In genomic region chr17:42561908-42562844, GRCh38 we compare ENCODE assay signal across 8 cellular contexts. TPM values are rescaled to one million over a fixed set of nuclear protein-coding genes. Genes with fewer than 3 reads are reported as not detected.
DNase-seq lines count a peak whose midpoint lies in the region; ATAC-seq, FAIRE-seq and TF ChIP-seq lines count a peak whose summit lies in the region.

Gene COASY, plus strand, starts transcription at chr17:42562148. Its CDS starts 475 bp downstream, at chr17:42562623.

- H4K91ac ChIP-seq in mesenchymal stem cell (ENCODE audit: low read length): peak within 1 kb of the TSS; percentile 97

- in situ Hi-C loops in endometrial microvascular endothelial cells (cut with HindIII; ENCODE audit: inconsistent ontology term, low pct_unique_long_range_greater_than_20kb, low sequenced_read_pairs): no loop called here

- H3K4me3 ChIP-seq in OCI-LY1 (ENCODE audit: low read depth, low read length, poor library complexity, severe bottlenecking) (peak within 1 kb of the TSS; percentile 96), mesenchymal stem cell (ENCODE audit: insufficient read depth in 1 of 2, low read depth in 1 of 2, low read length in 2 of 2) (peak within 1 kb of the TSS; percentile 78 to 95)

- peak within 1 kb of the TSS; percentile 36 for H2BK15ac ChIP-seq in mesenchymal stem cell (ENCODE audit: low read depth, poor library complexity, severe bottlenecking)

- peak within 1 kb of the TSS; percentile 85 to 96 for H3K18ac ChIP-seq in mesenchymal stem cell (ENCODE audit: low read depth in 1 of 2, low read length in 2 of 2)

- H3K79me2 ChIP-seq in OCI-LY1 (ENCODE audit: insufficient read depth, low read length): no peaks in the 10 kb centered on the region

- H3K9me2 ChIP-seq in OCI-LY1 (ENCODE audit: low read depth, low read length): no peaks in the 10 kb centered on the region

- peak within 1 kb of the TSS; percentile 60 for H3K27ac ChIP-seq in OCI-LY1 (ENCODE audit: low read depth, low read length, poor library complexity, severe bottlenecking)
- peak within 1 kb of the TSS; percentile 80 for H3K27ac ChIP-seq in mesenchymal stem cell (ENCODE audit: low read length, poor library complexity, severe bottlenecking)

- H3K79me1 ChIP-seq in mesenchymal stem cell (replicated peaks; ENCODE audit: low read length, poor library complexity, severe bottlenecking): peaks cover 21% of the 10 kb centered on the region

- FAIRE-seq in GM12892 (lab: Jason Lieb, UNC): peak; percentile 93

- peak within 1 kb of the TSS; percentile 82 for H2BK5ac ChIP-seq in mesenchymal stem cell (ENCODE audit: low read depth, low read length, poor library complexity, severe bottlenecking)

- TF ChIP-seq POLR2A in GM12892 (IDR thresholded peaks at IDR 0.05; ENCODE audit: low read depth, low read length): peak; percentile 87

- H3F3A ChIP-seq in OCI-LY1 (ENCODE audit: insufficient read depth, low read length): no peaks in the 10 kb centered on the region

- H2BK12ac ChIP-seq in mesenchymal stem cell (ENCODE audit: low read length in 2 of 2): peak within 1 kb of the TSS; percentile 46 to 67

- no peak for TF ChIP-seq CTCF in OCI-LY1 (IDR thresholded peaks at IDR 0.05; ENCODE audit: low read length)

- peaks cover 37% of the 10 kb centered on the region for H3K4me1 ChIP-seq in OCI-LY1 (ENCODE audit: insufficient read depth, low read length, severe bottlenecking)
- H3K4me1 ChIP-seq in mesenchymal stem cell (ENCODE audit: control insufficient read depth, insufficient read depth, low read depth, low read length): peaks cover 39% of the 10 kb centered on the region

- H3K14ac ChIP-seq in mesenchymal stem cell (ENCODE audit: low read length in 2 of 2): peak within 1 kb of the TSS in 1 of 2 experiments; percentile 91

- H3K4ac ChIP-seq in mesenchymal stem cell (ENCODE audit: low read depth in 1 of 2, low read length in 2 of 2): peak within 1 kb of the TSS; percentile 98

- no peaks in the 10 kb centered on the region for H4K20me1 ChIP-seq in OCI-LY1 (ENCODE audit: insufficient read depth, low read length)

- H2AK5ac ChIP-seq in mesenchymal stem cell (ENCODE audit: low read length, severe bottlenecking): peak within 1 kb of the TSS; percentile 99

- H3K4me2 ChIP-seq in OCI-LY1 (ENCODE audit: low read length): peak within 1 kb of the TSS; percentile 87
- peak within 1 kb of the TSS; percentile 94 for H3K4me2 ChIP-seq in mesenchymal stem cell (ENCODE audit: low read length, poor library complexity, severe bottlenecking)

- no peak for ATAC-seq in GM18858 (IDR thresholded peaks at IDR 0.05; ENCODE audit: unreplicated experiment)

- peak within 1 kb of the TSS; percentile 93 for H3K9ac ChIP-seq in OCI-LY1 (ENCODE audit: low read length)
- peak within 1 kb of the TSS; percentile 97 for H3K9ac ChIP-seq in mesenchymal stem cell (ENCODE audit: low read length)

- peak within 1 kb of the TSS; percentile 81 for H2BK120ac ChIP-seq in mesenchymal stem cell (ENCODE audit: low read depth, low read length)

- WGBS in mesenchymal stem cell: 3% methylated on average over 57 of the region's 57 CpGs

- peak; percentile 98 for DNase-seq in GM12892 (ENCODE audit: insufficient read length)
- peak; percentile 99 for DNase-seq in HuH-7.5 (ENCODE audit: low spot score)
- DNase-seq in activated CD8-positive, alpha-beta memory T cell treated with anti-CD3 and anti-CD28 coated beads, Interleukin-2, amount 50 U/mL, for 24 hours (ENCODE audit: extremely low read depth): peak; percentile 89
- DNase-seq in mesenchymal stem cell: peak; percentile 97
- DNase-seq in stimulated activated CD8-positive, alpha-beta memory T cell treated with anti-CD3 and anti-CD28 coated beads, Interleukin-12 subunit alpha, Interleukin-12 subunit beta, amount 100 ng/mL, for 1 hour (ENCODE audit: low read depth): peak; percentile 87

- peak within 1 kb of the TSS; percentile 17 for H2AFZ ChIP-seq in OCI-LY1 (ENCODE audit: low read length)
- H2AFZ ChIP-seq in mesenchymal stem cell (ENCODE audit: low read depth, low read length): peak within 1 kb of the TSS; percentile 77

- H3K9me3 ChIP-seq in OCI-LY1 (ENCODE audit: low read length) (no peaks in the 10 kb centered on the region), mesenchymal stem cell (ENCODE audit: control insufficient read depth, low read length) (no peaks in the 10 kb centered on the region)

- H3K27me3 ChIP-seq in OCI-LY1 (ENCODE audit: insufficient read depth, low read length) (no peaks in the 10 kb centered on the region), mesenchymal stem cell (ENCODE audit: control insufficient read depth in 1 of 2, insufficient read depth in 1 of 2, low read length in 2 of 2) (no peaks in the 10 kb centered on the region)

- H3K36me3 ChIP-seq in OCI-LY1 (ENCODE audit: insufficient read depth, low read length) (peaks cover 24% of the 10 kb centered on the region), mesenchymal stem cell (ENCODE audit: control insufficient read depth in 1 of 2, insufficient read depth in 2 of 2, low read depth in 1 of 2, low read length in 2 of 2) (peaks cover 33 to 40% of the 10 kb centered on the region in 2 experiments)

- peak within 1 kb of the TSS; percentile 99 for H4K8ac ChIP-seq in mesenchymal stem cell (ENCODE audit: low read length)

- H3K23ac ChIP-seq in mesenchymal stem cell (ENCODE audit: low read length in 2 of 2): no peak within 1 kb of the TSS

RNA-seq across cellular contexts. Expression of gene COASY, which starts in this region (rescaled TPM):
- polyA plus RNA-seq in GM12892 (2012; ENCODE audit: missing spikeins): 40.8 TPM
- total RNA-seq in endometrial microvascular endothelial cells (ENCODE audit: inconsistent ontology term): 37.3 TPM
- 77.2 TPM for polyA plus RNA-seq in mesenchymal stem cell (2013, experiment 1 of 2)
- 75.7 TPM for polyA plus RNA-seq in mesenchymal stem cell (2013, experiment 2 of 2)
